In genomic region chrX:3320471-3321046, GRCh38 we compare ENCODE assay signal across 25 cellular contexts. TPM values are rescaled to one million over a fixed set of nuclear protein-coding genes. Genes with fewer than 3 reads are reported as not detected.
"Had no signal": no experiment of that assay in that cellular context is flagged by ENCODE, and none has a peak within 500 bp of the region (broad histone marks: within the 10 kb centered on the region; RNA-seq: fewer than 3 reads in every experiment).

No MANE protein-coding gene starts in this region.

- H3K36me3 ChIP-seq: brain microvascular endothelial cell, left lung, right lobe of liver, suprapubic skin had no signal

- ATAC-seq: activated T-cell treated with anti-CD3 and anti-CD28 coated beads, Interleukin-2, amount 50 U/mL, for 4 hours; left lung; psoas muscle; stimulated activated naive CD8-positive, alpha-beta T cell treated with anti-CD3 and anti-CD28 coated beads, Interleukin-15, amount 100 ng/mL, for 72 hours; T-helper 17 cell had no signal

- H3K27ac ChIP-seq: brain microvascular endothelial cell, coronary artery, left lung, psoas muscle, right lobe of liver, suprapubic skin, vagina, VCaP had no signal

- H3K4me3 ChIP-seq: coronary artery, left lung, psoas muscle, right lobe of liver, smooth muscle cell, suprapubic skin, vagina had no signal

- DNase-seq: activated CD4-positive, alpha-beta T cell treated with anti-CD3 and anti-CD28 coated beads, Interleukin-2, amount 50 U/mL, for 1 hour; activated CD4-positive, CD25-positive, alpha-beta regulatory T cell treated with anti-CD3 and anti-CD28 coated beads, Interleukin-2, amount 50 U/mL, for 72 hours; activated CD8-positive, alpha-beta memory T cell treated with anti-CD3 and anti-CD28 coated beads, Interleukin-2, amount 50 U/mL, for 4 hours; activated naive CD4-positive, alpha-beta T cell treated with anti-CD3 and anti-CD28 coated beads for 36 hours; activated T-cell treated with anti-CD3 and anti-CD28 coated beads, Interleukin-2, amount 50 U/mL, for 4 hours; brain microvascular endothelial cell; foreskin melanocyte; glutamatergic neuron; hippocampal formation; kidney; left lung; naive B cell; psoas muscle; right lobe of liver; stimulated activated CD4-positive, alpha-beta T cell treated with anti-CD3 and anti-CD28 coated beads, Interleukin-4, amount 100 ng/mL, for 1 hour; stimulated activated naive CD8-positive, alpha-beta T cell treated with anti-CD3 and anti-CD28 coated beads, Interleukin-15, amount 100 ng/mL, for 72 hours; T-helper 17 cell; trophoblast cell had no signal

- H3K9me3 ChIP-seq: left lung, psoas muscle, right lobe of liver, suprapubic skin, vagina had no signal

- FAIRE-seq: endometrium, kidney had no signal

- H3K4me1 ChIP-seq: left lung, psoas muscle, right lobe of liver, suprapubic skin, vagina had no signal

- H3K27me3 ChIP-seq: brain microvascular endothelial cell, left lung, right lobe of liver, suprapubic skin, vagina had no signal

RNA-seq across cellular contexts. Expression of gene MXRA5, which starts 25.9 kb away (rescaled TPM):
- total RNA-seq: activated naive CD4-positive, alpha-beta T cell treated with anti-CD3 and anti-CD28 coated beads for 36 hours; mononuclear cell; T-helper 17 cell had no signal
